Comparison of ENCODE assay signal across 14 cellular contexts in genomic region chr5:178291969-178292825, GRCh38.
"Had no signal": no experiment of that assay in that cellular context is flagged by ENCODE, and none has a peak within 500 bp of the region (broad histone marks: within the 10 kb centered on the region; RNA-seq: fewer than 3 reads in every experiment).

No MANE protein-coding gene starts in this region.

- H2AFZ ChIP-seq: hepatocyte had no signal

- H3K4me1 ChIP-seq: body of pancreas had no signal

- ATAC-seq: body of pancreas; effector memory CD8-positive, alpha-beta T cell; naive thymus-derived CD8-positive, alpha-beta T cell; stimulated activated memory B cell treated with anti-CD40 and anti-IgM and Interleukin-4, amounts not matched to agents 10 μg/mL and 1 μg/mL and 100 μg/mL, for 72 hours; WTC11 had no signal

- H3K9ac ChIP-seq: SK-N-SH had no signal

- H3K27ac ChIP-seq: body of pancreas, hepatocyte, skin epidermis had no signal

- DNase-seq: activated CD4-positive, alpha-beta T cell treated with anti-CD3 and anti-CD28 coated beads, Interleukin-2, amount 10 ng/mL, durations not matched to agents 24 days and 14 days; effector memory CD8-positive, alpha-beta T cell; erythroblast; kidney glomerular epithelial cell; mammary epithelial cell; occipital lobe; SK-N-SH; trophoblast cell had no signal

- H3K27me3 ChIP-seq: body of pancreas, hepatocyte had no signal

- H3K79me2 ChIP-seq: hepatocyte had no signal

- H3K9me3 ChIP-seq: body of pancreas, SK-N-SH had no signal

- H3K4me3 ChIP-seq: body of pancreas, hepatocyte, skin epidermis had no signal

- H3K4me2 ChIP-seq: hepatocyte, SK-N-SH had no signal
